20 cellular contexts compared by ENCODE assay signal in genomic region chrX:140467211-140467610, GRCh38. TPM values are rescaled to one million over a fixed set of nuclear protein-coding genes. Genes with fewer than 3 reads are reported as not detected.
DNase-seq lines count a peak whose midpoint lies in the region; TF ChIP-seq lines count a peak whose summit lies in the region.
"Had no signal": no experiment of that assay in that cellular context is flagged by ENCODE, and none has a peak within 500 bp of the region (broad histone marks: within the 10 kb centered on the region; RNA-seq: fewer than 3 reads in every experiment).

No MANE protein-coding gene starts in this region.

- H3K27ac Mint-ChIP-seq in activated T-cell treated with anti-CD3 and anti-CD28 coated beads, Interleukin-2, amount 50 U/mL, for 24 hours: no peak overlapping the region
- H3K27ac Mint-ChIP-seq: CD4-positive, alpha-beta T cell; HFFc6 had no signal

- H3K4me3 Mint-ChIP-seq in activated T-cell treated with anti-CD3 and anti-CD28 coated beads, Interleukin-2, amount 50 U/mL, for 24 hours: no peak overlapping the region
- H3K4me3 Mint-ChIP-seq: CD4-positive, alpha-beta T cell; HFFc6 had no signal

- no peaks in the 10 kb centered on the region for H3K27me3 ChIP-seq in MG63

- DNase-seq in Daoy (ENCODE audit: low read depth): peak; percentile 12
- peak; percentile 3 for DNase-seq in MG63
- DNase-seq in epithelial cell of esophagus (ENCODE audit: low read depth): peak; percentile 0
- peak; percentile 18 for DNase-seq in non-pigmented ciliary epithelial cell (ENCODE audit: low read depth)
- DNase-seq in NCI-H345 treated with DMSO at 0.1 percent for 48 hours (lab: John Stamatoyannopoulos, UW; ENCODE audit: unreplicated experiment): no peak
- DNase-seq in cardiac septum (ENCODE audit: low spot score): no peak
- DNase-seq in activated T-cell treated with anti-CD3 and anti-CD28 coated beads, Interleukin-2, amount 50 U/mL, for 24 hours: no peak
- DNase-seq: Calu3; CD4-positive, alpha-beta T cell; DMS53; H7; HFFc6; NCI-H1105 treated with DMSO at 0.1 percent for 48 hours; NCI-H1694; NCI-H2081 treated with DMSO at 0.1 percent for 48 hours; NCI-H2227 treated with DMSO at 0.1 percent for 48 hours; NCI-H524 treated with DMSO at 0.1 percent for 48 hours; PC-3; SIG-M5 had no signal

- TF ChIP-seq CTCF in epithelial cell of esophagus (IDR thresholded peaks at IDR 0.05; ENCODE audit: insufficient read depth, low read depth, low read length, missing control alignments): no peak

- no peak overlapping the region for H3K4me3 ChIP-seq in MG63
- H3K4me3 ChIP-seq in epithelial cell of esophagus (ENCODE audit: low read length): no peak overlapping the region

- intact Hi-C loops in cardiac septum (cut with DNase I): no loop called here

- no peaks in the 10 kb centered on the region for H3K36me3 Mint-ChIP-seq in activated T-cell treated with anti-CD3 and anti-CD28 coated beads, Interleukin-2, amount 50 U/mL, for 24 hours (ENCODE audit: low read depth)

- no peaks in the 10 kb centered on the region for H3K9me3 Mint-ChIP-seq in activated T-cell treated with anti-CD3 and anti-CD28 coated beads, Interleukin-2, amount 50 U/mL, for 24 hours
- H3K9me3 Mint-ChIP-seq: CD4-positive, alpha-beta T cell had no signal

- no peaks in the 10 kb centered on the region for H3K36me3 ChIP-seq in MG63

- H3K9me3 ChIP-seq in MG63: no peaks in the 10 kb centered on the region

- no peaks in the 10 kb centered on the region for H3K4me1 Mint-ChIP-seq in activated T-cell treated with anti-CD3 and anti-CD28 coated beads, Interleukin-2, amount 50 U/mL, for 24 hours (ENCODE audit: low read depth)

- peaks cover 9% of the 10 kb centered on the region for H3K27me3 Mint-ChIP-seq in activated T-cell treated with anti-CD3 and anti-CD28 coated beads, Interleukin-2, amount 50 U/mL, for 24 hours
- H3K27me3 Mint-ChIP-seq: CD4-positive, alpha-beta T cell had no signal

RNA-seq across cellular contexts. Expression of gene SOX3, which starts 37.7 kb away (rescaled TPM):
- not detected in 2 replicates for total RNA-seq in Daoy (2014; rRNA removed; shearing (Covaris generic))
- total RNA-seq in MG63 (2014; rRNA removed; shearing (Covaris generic); ENCODE audit: low replicate concordance): not detected in 2 replicates
- total RNA-seq in cardiac septum: not detected
- total RNA-seq: Calu3; CD4-positive, alpha-beta T cell; HFFc6; LHCN-M2; PC-3 had no signal

Comparison
In these comparisons a context has a peak if more than half of its experiments do, and no peak if none do; other contexts are left out.
1. DNase-seq: peak in Daoy (single experiment), MG63 (single experiment), epithelial cell of esophagus (single experiment) and non-pigmented ciliary epithelial cell (single experiment); none in NCI-H345 treated with DMSO at 0.1 percent for 48 hours (single experiment), cardiac septum (single experiment) and activated T-cell treated with anti-CD3 and anti-CD28 coated beads, Interleukin-2, amount 50 U/mL, for 24 hours (single experiment).